9 cellular contexts compared by ENCODE assay signal in genomic region chr4:1199556-1200331, GRCh38. TPM values are rescaled to one million over a fixed set of nuclear protein-coding genes. Genes with fewer than 3 reads are reported as not detected.
A peak's percentile ranks its signal among the peaks of the same experiment; 100 is the strongest.
DNase-seq lines count a peak whose midpoint lies in the region; ATAC-seq, FAIRE-seq and TF ChIP-seq lines count a peak whose summit lies in the region.
"Had no signal": no experiment of that assay in that cellular context is flagged by ENCODE, and none has a peak within 500 bp of the region (broad histone marks: within the 10 kb centered on the region; RNA-seq: fewer than 3 reads in every experiment).

No MANE protein-coding gene starts in this region.

- ATAC-seq in gastroesophageal sphincter = no peak
- no peak for ATAC-seq in HG02885 (IDR thresholded peaks at IDR 0.05; ENCODE audit: poor library complexity, unreplicated experiment)

- no peak overlapping the region for H3K4me2 ChIP-seq in smooth muscle cell

- DNase-seq in GM19239 (ENCODE audit: insufficient read length, low spot score) (no peak), smooth muscle cell (lab: John Stamatoyannopoulos, UW; ENCODE audit: unreplicated experiment) (no peak), NCI-H226 (no peak), DMS153 treated with DMSO at 0.1 percent for 48 hours (lab: John Stamatoyannopoulos, UW; ENCODE audit: unreplicated experiment) (no peak)
- peak; percentile 0 to 2 for DNase-seq in activated CD4-positive, alpha-beta T cell treated with anti-CD3 and anti-CD28 coated beads, Interleukin-2, amount 50 U/mL, for 48 hours
- DNase-seq in stimulated activated CD4-positive, alpha-beta T cell treated with anti-CD3 and anti-CD28 coated beads, Interleukin-4, amount 100 ng/mL, for 4 hours = no peak
- DNase-seq: NCI-H187 treated with DMSO at 0.1 percent for 48 hours had no signal

- WGBS in gastroesophageal sphincter (ENCODE audit: low coverage in 1 of 2), 2 donors = 64 to 79% methylated on average over 7 to 9 of the region's 27 CpGs
- 92% methylated on average over 27 of the region's 27 CpGs for WGBS in smooth muscle cell (ENCODE audit: low lambda C conversion rate)

- H4K20me1 ChIP-seq in smooth muscle cell (ENCODE audit: low read depth) = no peaks in the 10 kb centered on the region

- no peak overlapping the region for H2AFZ ChIP-seq in smooth muscle cell (ENCODE audit: low read depth)

- H3K27me3 ChIP-seq in gastroesophageal sphincter = no peaks in the 10 kb centered on the region
- H3K27me3 ChIP-seq in smooth muscle cell (ENCODE audit: low read depth) = no peaks in the 10 kb centered on the region

- H3K79me2 ChIP-seq in smooth muscle cell (ENCODE audit: low read depth) = no peaks in the 10 kb centered on the region

- TF ChIP-seq POLR2A in gastroesophageal sphincter (IDR thresholded peaks at IDR 0.05) = no peak

- H3K27ac ChIP-seq in gastroesophageal sphincter (peak overlapping the region in 3 of 4 donors; percentile 76 to 80 (median 78)), smooth muscle cell (ENCODE audit: low read depth) (no peak overlapping the region)

- FAIRE-seq in GM19239 (lab: Jason Lieb, UNC) = peak; percentile 67

- no peaks in the 10 kb centered on the region for H3F3A ChIP-seq in smooth muscle cell (ENCODE audit: low read depth)

- no peak for TF ChIP-seq EP300 in gastroesophageal sphincter (IDR thresholded peaks at IDR 0.05)

- no peaks in the 10 kb centered on the region for H3K9me3 ChIP-seq in gastroesophageal sphincter
- no peaks in the 10 kb centered on the region for H3K9me3 ChIP-seq in smooth muscle cell (replicated peaks; ENCODE audit: low read depth)

- peak overlapping the region in 1 of 2 donors; percentile 40 for H3K4me3 ChIP-seq in gastroesophageal sphincter
- no peak overlapping the region for H3K4me3 ChIP-seq in smooth muscle cell

- TF ChIP-seq CTCF in gastroesophageal sphincter (IDR thresholded peaks at IDR 0.05) (no peak), smooth muscle cell (IDR thresholded peaks at IDR 0.05; ENCODE audit: borderline replicate concordance, insufficient read depth, poor library complexity, severe bottlenecking) (no peak)

- H3K36me3 ChIP-seq in gastroesophageal sphincter (no peaks in the 10 kb centered on the region), smooth muscle cell (ENCODE audit: low read depth) (no peaks in the 10 kb centered on the region)

- peaks cover 2 to 51% (median 26%) of the 10 kb centered on the region in 3 donors for H3K4me1 ChIP-seq in gastroesophageal sphincter
- H3K4me1 ChIP-seq in smooth muscle cell (ENCODE audit: low read depth) = no peaks in the 10 kb centered on the region

- peak overlapping the region; percentile 12 for H3K9ac ChIP-seq in smooth muscle cell (ENCODE audit: low read depth)

RNA-seq across cellular contexts. Expression of gene SPON2, which starts 27.4 kb away (rescaled TPM):
- total RNA-seq in gastroesophageal sphincter = 10 to 100 TPM; 16.3 to 72.5 (median 55.0) TPM
- total RNA-seq in smooth muscle cell = 152 and 171 TPM in 2 replicates
- polyA plus RNA-seq in smooth muscle cell = 388 and 427 TPM in 2 replicates

RNA-seq across cellular contexts. Expression of gene CTBP1, which starts 49.2 kb away (rescaled TPM):
- 100 to 1,000 TPM; 126 to 271 (median 164) TPM for total RNA-seq in gastroesophageal sphincter
- 59.1 and 76.9 TPM in 2 replicates for total RNA-seq in smooth muscle cell
- 132 and 135 TPM in 2 replicates for polyA plus RNA-seq in smooth muscle cell

Comparison
In these comparisons a context has a peak if more than half of its experiments do, and no peak if none do; other contexts are left out.
1. DNase-seq: peak in activated CD4-positive, alpha-beta T cell treated with anti-CD3 and anti-CD28 coated beads, Interleukin-2, amount 50 U/mL, for 48 hours (2 of 2); none in GM19239 (single experiment), smooth muscle cell (single experiment), stimulated activated CD4-positive, alpha-beta T cell treated with anti-CD3 and anti-CD28 coated beads, Interleukin-4, amount 100 ng/mL, for 4 hours (0 of 2), NCI-H226 (single experiment) and DMS153 treated with DMSO at 0.1 percent for 48 hours (single experiment).